27 cellular contexts compared by ENCODE assay signal in genomic region chr21:39061766-39062165, GRCh38.
"Had no signal": no experiment of that assay in that cellular context is flagged by ENCODE, and none has a peak within 500 bp of the region (broad histone marks: within the 10 kb centered on the region; RNA-seq: fewer than 3 reads in every experiment).

No MANE protein-coding gene starts in this region.

- H3K27ac ChIP-seq: ascending aorta, body of pancreas, SJSA1 had no signal

- H3K4me3 ChIP-seq: ascending aorta, body of pancreas, SJSA1 had no signal

- H3K4me1 ChIP-seq: body of pancreas, SJSA1 had no signal

- H3K36me3 ChIP-seq: ascending aorta, SJSA1 had no signal

- H3K4me3 Mint-ChIP-seq: activated B cell treated with CpG ODN at 0.5 μM for 24 hours; activated CD4-positive, alpha-beta memory T cell treated with anti-CD3 and anti-CD28 coated beads for 36 hours; activated CD4-positive, alpha-beta T cell treated with anti-CD3 and anti-CD28 coated beads, Interleukin-2, amount 10 ng/mL, durations not matched to agents 7 days and 5 days; activated naive CD8-positive, alpha-beta T cell treated with anti-CD3 and anti-CD28 coated beads, Interleukin-2, amount 50 U/mL, for 24 hours; activated T-cell treated with anti-CD3 and anti-CD28 coated beads, Interleukin-2, amount 50 U/mL, for 4 hours; central memory CD8-positive, alpha-beta T cell; T-helper 1 cell treated with Interleukin-12 subunit alpha and Interleukin-12 subunit beta and Interleukin-4 antibody, amounts not matched to agents 30 μg/mL and 1 μg/mL, for 36 hours had no signal

- H3K9me3 ChIP-seq: body of pancreas, SJSA1 had no signal

- H3K4me1 Mint-ChIP-seq: activated B cell treated with CpG ODN at 0.5 μM for 24 hours; activated CD4-positive, alpha-beta T cell treated with anti-CD3 and anti-CD28 coated beads, Interleukin-2, amount 10 ng/mL, durations not matched to agents 7 days and 5 days; activated naive CD8-positive, alpha-beta T cell treated with anti-CD3 and anti-CD28 coated beads, Interleukin-2, amount 50 U/mL, for 24 hours; central memory CD8-positive, alpha-beta T cell had no signal

- H3K27ac Mint-ChIP-seq: activated B cell treated with CpG ODN at 0.5 μM for 24 hours; activated CD4-positive, alpha-beta memory T cell treated with anti-CD3 and anti-CD28 coated beads for 36 hours; activated CD4-positive, alpha-beta T cell treated with anti-CD3 and anti-CD28 coated beads, Interleukin-2, amount 10 ng/mL, durations not matched to agents 7 days and 5 days; activated naive CD4-positive, alpha-beta T cell treated with anti-CD3 and anti-CD28 coated beads, Interleukin-2, amount 50 U/mL, for 72 hours; activated naive CD8-positive, alpha-beta T cell treated with anti-CD3 and anti-CD28 coated beads, Interleukin-2, amount 50 U/mL, for 24 hours; T-helper 1 cell treated with Interleukin-12 subunit alpha and Interleukin-12 subunit beta and Interleukin-4 antibody, amounts not matched to agents 30 μg/mL and 1 μg/mL, for 36 hours had no signal

- DNase-seq: activated B cell treated with CpG ODN at 0.5 μM for 24 hours; activated CD4-positive, alpha-beta memory T cell treated with anti-CD3 and anti-CD28 coated beads for 36 hours; activated CD4-positive, alpha-beta T cell treated with anti-CD3 and anti-CD28 coated beads for 1 hour; activated CD4-positive, alpha-beta T cell treated with anti-CD3 and anti-CD28 coated beads, Interleukin-2, amount 10 ng/mL, durations not matched to agents 7 days and 5 days; activated CD8-positive, alpha-beta memory T cell treated with anti-CD3 and anti-CD28 coated beads for 24 hours; activated effector memory CD4-positive, alpha-beta T cell treated with anti-CD3 and anti-CD28 coated beads, Interleukin-2, amount 50 U/mL, for 16 hours; activated naive CD4-positive, alpha-beta T cell treated with Interleukin-2 at 50 U/mL for 16 hours; activated naive CD8-positive, alpha-beta T cell treated with anti-CD3 and anti-CD28 coated beads, Interleukin-2, amount 50 U/mL, for 24 hours; activated T-cell treated with anti-CD3 and anti-CD28 coated beads, Interleukin-2, amount 50 U/mL, for 4 hours; amniotic stem cell; body of pancreas; MM.1S; NCI-H1105; NCI-H1436 treated with DMSO at 0.1 percent for 48 hours; NCI-H187; NCI-H2081; NCI-H2227 treated with DMSO at 0.1 percent for 48 hours; NCI-H526 treated with DMSO at 0.1 percent for 48 hours; NCI-H82; NK-92 treated with Interleukin-12 subunit alpha and Interleukin-12 subunit beta, amount 100 ng/mL, for 24 hours; SHP77; T-helper 9 cell had no signal

- ATAC-seq: activated naive CD4-positive, alpha-beta T cell treated with anti-CD3 and anti-CD28 coated beads, Interleukin-2, amount 50 U/mL, for 72 hours; activated naive CD8-positive, alpha-beta T cell treated with anti-CD3 and anti-CD28 coated beads, Interleukin-2, amount 50 U/mL, for 24 hours; activated T-cell treated with anti-CD3 and anti-CD28 coated beads, Interleukin-2, amount 50 U/mL, for 4 hours; body of pancreas had no signal

- H3K9me3 Mint-ChIP-seq: activated B cell treated with CpG ODN at 0.5 μM for 24 hours; activated CD4-positive, alpha-beta memory T cell treated with anti-CD3 and anti-CD28 coated beads for 36 hours; activated naive CD4-positive, alpha-beta T cell treated with anti-CD3 and anti-CD28 coated beads, Interleukin-2, amount 50 U/mL, for 72 hours; activated naive CD8-positive, alpha-beta T cell treated with anti-CD3 and anti-CD28 coated beads, Interleukin-2, amount 50 U/mL, for 24 hours; activated T-cell treated with anti-CD3 and anti-CD28 coated beads, Interleukin-2, amount 50 U/mL, for 4 hours; central memory CD8-positive, alpha-beta T cell; T-helper 1 cell treated with Interleukin-12 subunit alpha and Interleukin-12 subunit beta and Interleukin-4 antibody, amounts not matched to agents 30 μg/mL and 1 μg/mL, for 36 hours had no signal

- H3K27me3 Mint-ChIP-seq: activated B cell treated with CpG ODN at 0.5 μM for 24 hours; activated naive CD8-positive, alpha-beta T cell treated with anti-CD3 and anti-CD28 coated beads, Interleukin-2, amount 50 U/mL, for 24 hours had no signal

- H3K36me3 Mint-ChIP-seq: activated CD4-positive, alpha-beta memory T cell treated with anti-CD3 and anti-CD28 coated beads for 36 hours; activated naive CD4-positive, alpha-beta T cell treated with anti-CD3 and anti-CD28 coated beads, Interleukin-2, amount 50 U/mL, for 72 hours had no signal

- H3K27me3 ChIP-seq: ascending aorta, body of pancreas, SJSA1 had no signal
